ENCODE assay signal across 6 cellular contexts in the genomic region with DNA sequence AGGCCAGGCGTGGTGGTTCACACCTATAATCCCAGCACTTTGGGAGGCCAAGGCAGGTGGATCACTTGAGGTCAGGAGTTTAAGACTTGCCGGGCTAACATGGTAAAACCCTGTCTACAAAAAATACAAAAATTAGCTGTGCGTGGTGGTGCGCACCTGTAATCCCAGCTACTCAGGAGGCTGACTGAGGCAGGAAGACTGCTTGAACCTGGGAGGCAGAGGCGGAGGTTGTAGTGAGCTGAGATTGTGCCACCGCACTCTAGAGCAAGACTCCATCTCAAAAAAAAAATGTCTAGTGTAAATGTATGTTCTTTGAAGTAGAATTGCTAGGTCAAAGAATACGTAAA. TPM values are rescaled to one million over a fixed set of nuclear protein-coding genes. Genes with fewer than 3 reads are reported as not detected.
DNase-seq lines count a peak whose midpoint lies in the region; ATAC-seq and TF ChIP-seq lines count a peak whose summit lies in the region.
"Not testable (repeated sequence)": the region's sequence is repeated elsewhere in the genome, so short reads cannot be mapped to it uniquely, and the experiment has no call there.

No MANE protein-coding gene starts in this region.

- intact Hi-C loops in colonic mucosa (cut with DNase I); upper lobe of right lung (cut with DNase I): not testable (repeated sequence)

- not testable (repeated sequence) for H3K27me3 ChIP-seq in DOHH2 (ENCODE audit: control insufficient read depth, low read length); colonic mucosa; upper lobe of right lung

- H3K9me3 ChIP-seq in DOHH2 (ENCODE audit: control insufficient read depth, insufficient read depth, low read length); T-helper 17 cell (ENCODE audit: control insufficient read depth, low read length, poor library complexity, severe bottlenecking); colonic mucosa; upper lobe of right lung: not testable (repeated sequence)

- H3K4me1 ChIP-seq in DOHH2 (ENCODE audit: control insufficient read depth, low read length), result peaks cover 29% of the 10 kb centered on the region
- not testable (repeated sequence) for H3K4me1 ChIP-seq in colonic mucosa, upper lobe of right lung

- H3K9me2 ChIP-seq in DOHH2 (replicated peaks; ENCODE audit: control insufficient read depth, low read length), result not testable (repeated sequence)

- H3F3A ChIP-seq in DOHH2 (ENCODE audit: control insufficient read depth, insufficient read depth), result peaks cover 19% of the 10 kb centered on the region

- peaks cover 33% of the 10 kb centered on the region for H3K4me1 Mint-ChIP-seq in T-helper 17 cell
- H3K4me1 Mint-ChIP-seq in activated T-cell treated with anti-CD3 and anti-CD28 coated beads, Interleukin-2, amount 50 U/mL, for 72 hours (ENCODE audit: low read depth), result peaks cover 22% of the 10 kb centered on the region
- H3K4me1 Mint-ChIP-seq in natural killer cell treated with Interleukin-12 subunit alpha and Interleukin-12 subunit beta and Interleukin-15 and Interleukin-18, amount 100 ng/mL, for 72 hours (ENCODE audit: low read depth in 2 of 2), result peaks cover 27 to 32% of the 10 kb centered on the region in 2 donors

- H3K27me3 Mint-ChIP-seq in T-helper 17 cell; activated T-cell treated with anti-CD3 and anti-CD28 coated beads, Interleukin-2, amount 50 U/mL, for 72 hours (ENCODE audit: low read depth); natural killer cell treated with Interleukin-12 subunit alpha and Interleukin-12 subunit beta and Interleukin-15 and Interleukin-18, amount 100 ng/mL, for 72 hours: not testable (repeated sequence)

- peak in 1 of 3 donors; percentile 37 for DNase-seq in T-helper 17 cell
- DNase-seq in activated T-cell treated with anti-CD3 and anti-CD28 coated beads, Interleukin-2, amount 50 U/mL, for 72 hours; colonic mucosa; natural killer cell treated with Interleukin-12 subunit alpha and Interleukin-12 subunit beta and Interleukin-15 and Interleukin-18, amount 100 ng/mL, for 72 hours (ENCODE audit: low spot score); upper lobe of right lung: not testable (repeated sequence)

- H3K9me3 Mint-ChIP-seq in activated T-cell treated with anti-CD3 and anti-CD28 coated beads, Interleukin-2, amount 50 U/mL, for 72 hours; natural killer cell treated with Interleukin-12 subunit alpha and Interleukin-12 subunit beta and Interleukin-15 and Interleukin-18, amount 100 ng/mL, for 72 hours: not testable (repeated sequence)

- not testable (repeated sequence) for H3K9ac ChIP-seq in colonic mucosa (ENCODE audit: low read depth in 2 of 2, low read length in 2 of 2)

- peak overlapping the region; percentile 82 for H3K27ac ChIP-seq in DOHH2 (ENCODE audit: low read depth, low read length)
- H3K27ac ChIP-seq in colonic mucosa, result peak overlapping the region; percentile 3
- peak overlapping the region; percentile 30 for H3K27ac ChIP-seq in upper lobe of right lung

- peak overlapping the region; percentile 68 for H3K4me3 ChIP-seq in DOHH2 (ENCODE audit: low read length)
- H3K4me3 ChIP-seq in colonic mucosa, upper lobe of right lung: not testable (repeated sequence)

- peak overlapping the region; percentile 91 for H3K4me3 Mint-ChIP-seq in T-helper 17 cell
- peak overlapping the region; percentile 56 to 76 for H3K4me3 Mint-ChIP-seq in activated T-cell treated with anti-CD3 and anti-CD28 coated beads, Interleukin-2, amount 50 U/mL, for 72 hours
- peak overlapping the region; percentile 78 for H3K4me3 Mint-ChIP-seq in natural killer cell treated with Interleukin-12 subunit alpha and Interleukin-12 subunit beta and Interleukin-15 and Interleukin-18, amount 100 ng/mL, for 72 hours

- peak overlapping the region; percentile 92 for H3K4me2 ChIP-seq in DOHH2 (ENCODE audit: low read length)

- not testable (repeated sequence) for TF ChIP-seq CTCF in DOHH2 (IDR thresholded peaks at IDR 0.05; ENCODE audit: low read depth, low read length, poor library complexity, severe bottlenecking); colonic mucosa (IDR thresholded peaks at IDR 0.05); upper lobe of right lung (IDR thresholded peaks at IDR 0.05)

- not testable (repeated sequence) for H3K36me3 ChIP-seq in DOHH2 (ENCODE audit: control insufficient read depth, low read length); colonic mucosa; upper lobe of right lung

- not testable (repeated sequence) for H3K79me2 ChIP-seq in DOHH2 (ENCODE audit: control insufficient read depth, low read length)

- peak overlapping the region; percentile 99 for H3K27ac Mint-ChIP-seq in T-helper 17 cell
- peak overlapping the region; percentile 10 for H3K27ac Mint-ChIP-seq in activated T-cell treated with anti-CD3 and anti-CD28 coated beads, Interleukin-2, amount 50 U/mL, for 72 hours
- peak overlapping the region; percentile 43 to 50 for H3K27ac Mint-ChIP-seq in natural killer cell treated with Interleukin-12 subunit alpha and Interleukin-12 subunit beta and Interleukin-15 and Interleukin-18, amount 100 ng/mL, for 72 hours

- H3K36me3 Mint-ChIP-seq in T-helper 17 cell (ENCODE audit: low read depth); activated T-cell treated with anti-CD3 and anti-CD28 coated beads, Interleukin-2, amount 50 U/mL, for 72 hours (ENCODE audit: insufficient read depth in 2 of 2); natural killer cell treated with Interleukin-12 subunit alpha and Interleukin-12 subunit beta and Interleukin-15 and Interleukin-18, amount 100 ng/mL, for 72 hours: not testable (repeated sequence)

- not testable (repeated sequence) for H4K20me1 ChIP-seq in DOHH2 (ENCODE audit: control insufficient read depth, insufficient read depth, low read depth, low read length)

- ATAC-seq in T-helper 17 cell, upper lobe of right lung: not testable (repeated sequence)
- ATAC-seq in activated T-cell treated with anti-CD3 and anti-CD28 coated beads, Interleukin-2, amount 50 U/mL, for 72 hours (replicated peaks in 1 of 2), result peak in 1 of 2 donors; percentile 27
- peak in 1 of 2 donors; percentile 24 for ATAC-seq in natural killer cell treated with Interleukin-12 subunit alpha and Interleukin-12 subunit beta and Interleukin-15 and Interleukin-18, amount 100 ng/mL, for 72 hours

RNA-seq across cellular contexts. Expression of gene DAXX, which starts 20.8 kb away (rescaled TPM):
- 10 to 100 TPM; 34.5 to 49.0 TPM for total RNA-seq in T-helper 17 cell
- total RNA-seq in activated T-cell treated with anti-CD3 and anti-CD28 coated beads, Interleukin-2, amount 50 U/mL, for 72 hours, result 10 to 100 TPM; 56.5 to 61.3 TPM
- 10 to 100 TPM; 38.7 to 46.7 TPM for total RNA-seq in colonic mucosa
- 10 to 100 TPM; 80.5 to 99.5 TPM for total RNA-seq in natural killer cell treated with Interleukin-12 subunit alpha and Interleukin-12 subunit beta and Interleukin-15 and Interleukin-18, amount 100 ng/mL, for 72 hours
- 35.0 TPM for total RNA-seq in upper lobe of right lung

RNA-seq across cellular contexts. Expression of gene ZBTB22, which starts 26.0 kb away (rescaled TPM):
- total RNA-seq in T-helper 17 cell (10 to 100 TPM; 17.1 to 20.2 TPM), colonic mucosa (10 to 100 TPM; 12.4 to 16.9 TPM), upper lobe of right lung (26.2 TPM)
- total RNA-seq in activated T-cell treated with anti-CD3 and anti-CD28 coated beads, Interleukin-2, amount 50 U/mL, for 72 hours, result 10 to 100 TPM; 14.9 to 16.1 TPM
- total RNA-seq in natural killer cell treated with Interleukin-12 subunit alpha and Interleukin-12 subunit beta and Interleukin-15 and Interleukin-18, amount 100 ng/mL, for 72 hours, result 10 to 100 TPM in 1 of 2 donors, 1 to 10 TPM in 1; 6.9 to 13.2 TPM

RNA-seq across cellular contexts. Expression of gene TAPBP, which starts 29.7 kb away (rescaled TPM):
- total RNA-seq in T-helper 17 cell (100 to 1,000 TPM; 269 to 344 TPM), colonic mucosa (100 to 1,000 TPM; 204 to 235 TPM), upper lobe of right lung (191 TPM)
- 100 to 1,000 TPM; 180 to 210 TPM for total RNA-seq in activated T-cell treated with anti-CD3 and anti-CD28 coated beads, Interleukin-2, amount 50 U/mL, for 72 hours
- total RNA-seq in natural killer cell treated with Interleukin-12 subunit alpha and Interleukin-12 subunit beta and Interleukin-15 and Interleukin-18, amount 100 ng/mL, for 72 hours, result 100 to 1,000 TPM; 243 to 346 TPM

RNA-seq across cellular contexts. Expression of gene RGL2, which starts 44.8 kb away (rescaled TPM):
- total RNA-seq in T-helper 17 cell (10 to 100 TPM; 42.1 to 56.2 TPM), colonic mucosa (10 to 100 TPM; 29.9 to 34.7 TPM), upper lobe of right lung (114 TPM)
- total RNA-seq in activated T-cell treated with anti-CD3 and anti-CD28 coated beads, Interleukin-2, amount 50 U/mL, for 72 hours, result 10 to 100 TPM; 34.3 to 43.7 TPM
- 10 to 100 TPM; 38.1 to 51.4 TPM for total RNA-seq in natural killer cell treated with Interleukin-12 subunit alpha and Interleukin-12 subunit beta and Interleukin-15 and Interleukin-18, amount 100 ng/mL, for 72 hours

RNA-seq across cellular contexts. Expression of gene KIFC1, which starts 48.0 kb away (rescaled TPM):
- total RNA-seq in T-helper 17 cell (1 to 10 TPM; 1.3 to 3.7 TPM), colonic mucosa (10 to 100 TPM; 15.8 to 74.6 TPM), upper lobe of right lung (2.3 TPM)
- 10 to 100 TPM; 91.7 to 96.3 TPM for total RNA-seq in activated T-cell treated with anti-CD3 and anti-CD28 coated beads, Interleukin-2, amount 50 U/mL, for 72 hours
- 100 to 1,000 TPM in 1 of 2 donors, 10 to 100 TPM in 1; 52.9 to 115 TPM for total RNA-seq in natural killer cell treated with Interleukin-12 subunit alpha and Interleukin-12 subunit beta and Interleukin-15 and Interleukin-18, amount 100 ng/mL, for 72 hours

Comparison
In these comparisons a context has a peak if more than half of its experiments do, and no peak if none do; other contexts are left out.
1. H3K27ac ChIP-seq: peak in every context shown above with its lines; median percentile 82 in DOHH2; 30 in upper lobe of right lung; 3 in colonic mucosa.
2. H3K27ac Mint-ChIP-seq: peak in every context shown above with its lines; median percentile 99 in T-helper 17 cell; 46 in natural killer cell treated with Interleukin-12 subunit alpha and Interleukin-12 subunit beta and Interleukin-15 and Interleukin-18, amount 100 ng/mL, for 72 hours; 10 in activated T-cell treated with anti-CD3 and anti-CD28 coated beads, Interleukin-2, amount 50 U/mL, for 72 hours.